ENCODE assay signal across 29 cellular contexts in genomic region chr2:31534636-31535035, GRCh38. TPM values are rescaled to one million over a fixed set of nuclear protein-coding genes. Genes with fewer than 3 reads are reported as not detected.
"Had no signal": no experiment of that assay in that cellular context is flagged by ENCODE, and none has a peak within 500 bp of the region (broad histone marks: within the 10 kb centered on the region; RNA-seq: fewer than 3 reads in every experiment).

No MANE protein-coding gene starts in this region.

- H3K36me3 ChIP-seq: cardiac muscle cell, gastroesophageal sphincter, ovary, prostate gland, sigmoid colon, upper lobe of right lung had no signal

- H3K4me3 ChIP-seq: cardiac muscle cell, gastroesophageal sphincter, hepatocyte, ovary, prostate gland, sigmoid colon, upper lobe of right lung had no signal

- H3K36me3 Mint-ChIP-seq: activated naive CD8-positive, alpha-beta T cell; memory B cell; naive thymus-derived CD4-positive, alpha-beta T cell; stimulated activated effector memory CD8-positive, alpha-beta T cell treated with anti-CD3 and anti-CD28 coated beads, Interleukin-12 subunit alpha, Interleukin-12 subunit beta, amount 100 ng/mL, for 72 hours had no signal

- H3K9me3 ChIP-seq: gastroesophageal sphincter, ovary, prostate gland, sigmoid colon, upper lobe of right lung had no signal

- H3K4me1 ChIP-seq: gastroesophageal sphincter, prostate gland, sigmoid colon, upper lobe of right lung had no signal

- H3K4me1 Mint-ChIP-seq: memory B cell; naive thymus-derived CD4-positive, alpha-beta T cell; stimulated activated effector memory CD8-positive, alpha-beta T cell treated with anti-CD3 and anti-CD28 coated beads, Interleukin-12 subunit alpha, Interleukin-12 subunit beta, amount 100 ng/mL, for 72 hours had no signal

- H3K27me3 ChIP-seq: cardiac muscle cell, ovary, sigmoid colon, upper lobe of right lung had no signal

- H3K27ac Mint-ChIP-seq: activated naive CD8-positive, alpha-beta T cell; endodermal cell; memory B cell; naive thymus-derived CD4-positive, alpha-beta T cell; stimulated activated effector memory CD8-positive, alpha-beta T cell treated with anti-CD3 and anti-CD28 coated beads, Interleukin-12 subunit alpha, Interleukin-12 subunit beta, amount 100 ng/mL, for 72 hours; stimulated activated naive CD8-positive, alpha-beta T cell treated with anti-CD3 and anti-CD28 coated beads, Interleukin-15, Interleukin-2, amounts not matched to agents 100 ng/mL and 50 ng/mL, for 24 hours had no signal

- DNase-seq: activated CD4-positive, alpha-beta T cell treated with anti-CD3 and anti-CD28 coated beads for 4 hours; activated CD4-positive, alpha-beta T cell treated with anti-CD3 and anti-CD28 coated beads, Interleukin-2, amount 50 U/mL, for 48 hours; activated CD4-positive, CD25-positive, alpha-beta regulatory T cell; activated CD8-positive, alpha-beta memory T cell treated with anti-CD3 and anti-CD28 coated beads for 24 hours; activated effector memory CD4-positive, alpha-beta T cell treated with Interleukin-2 at 50 U/mL for 16 hours; activated naive CD4-positive, alpha-beta T cell treated with Interleukin-2 at 50 U/mL for 16 hours; anterior cingulate cortex; cortex of kidney; endodermal cell; kidney; midbrain; naive thymus-derived CD4-positive, alpha-beta T cell; ovary; sigmoid colon; small intestine; stimulated activated CD4-positive, alpha-beta T cell treated with anti-CD3 and anti-CD28 coated beads, Interleukin-4, amount 100 ng/mL, for 24 hours; upper lobe of right lung had no signal

- H2AFZ ChIP-seq: hepatocyte had no signal

- H3K79me2 ChIP-seq: hepatocyte had no signal

- ATAC-seq: gastroesophageal sphincter; naive thymus-derived CD4-positive, alpha-beta T cell; stimulated activated effector memory CD8-positive, alpha-beta T cell treated with anti-CD3 and anti-CD28 coated beads, Interleukin-12 subunit alpha, Interleukin-12 subunit beta, amount 100 ng/mL, for 72 hours; upper lobe of right lung had no signal

- H3K4me3 Mint-ChIP-seq: activated naive CD8-positive, alpha-beta T cell; endodermal cell; memory B cell; naive thymus-derived CD4-positive, alpha-beta T cell; stimulated activated effector memory CD8-positive, alpha-beta T cell treated with anti-CD3 and anti-CD28 coated beads, Interleukin-12 subunit alpha, Interleukin-12 subunit beta, amount 100 ng/mL, for 72 hours; stimulated activated naive CD8-positive, alpha-beta T cell treated with anti-CD3 and anti-CD28 coated beads, Interleukin-15, Interleukin-2, amounts not matched to agents 100 ng/mL and 50 ng/mL, for 24 hours had no signal

- H3K27ac ChIP-seq: cardiac muscle cell, gastroesophageal sphincter, hepatocyte, ovary, prostate gland, sigmoid colon, upper lobe of right lung had no signal

- H3K9me3 Mint-ChIP-seq: endodermal cell; memory B cell; stimulated activated effector memory CD8-positive, alpha-beta T cell treated with anti-CD3 and anti-CD28 coated beads, Interleukin-12 subunit alpha, Interleukin-12 subunit beta, amount 100 ng/mL, for 72 hours; stimulated activated naive CD8-positive, alpha-beta T cell treated with anti-CD3 and anti-CD28 coated beads, Interleukin-15, Interleukin-2, amounts not matched to agents 100 ng/mL and 50 ng/mL, for 24 hours had no signal

RNA-seq across cellular contexts. Expression of gene SRD5A2, which starts 46.1 kb away (rescaled TPM):
- total RNA-seq: chondrocyte; epithelial cell of proximal tubule; gastroesophageal sphincter; lower leg skin; naive thymus-derived CD4-positive, alpha-beta T cell; sigmoid colon; T-helper 1 cell treated with Interleukin-12 subunit alpha and Interleukin-12 subunit beta and Interleukin-4 antibody, amounts not matched to agents 30 ng/mL and 1 ng/mL, for 36 hours; upper lobe of right lung had no signal
